In genomic region chr19:3852614-3853254, GRCh38 we compare ENCODE assay signal across 10 cellular contexts. TPM values are rescaled to one million over a fixed set of nuclear protein-coding genes. Genes with fewer than 3 reads are reported as not detected.
DNase-seq lines count a peak whose midpoint lies in the region; ATAC-seq and TF ChIP-seq lines count a peak whose summit lies in the region.
"Had no signal": no experiment of that assay in that cellular context is flagged by ENCODE, and none has a peak within 500 bp of the region (broad histone marks: within the 10 kb centered on the region; RNA-seq: fewer than 3 reads in every experiment).

No MANE protein-coding gene starts in this region.

- intact Hi-C loops in HCT116 (cut with micrococcal nuclease): loop anchor here (1.0 to 10.0 kb wide), 4 partner anchors 118 to 355 kb away; partner anchors contain the start of genes DAPK3 and EEF2

- ATAC-seq in HCT116 (peak; percentile 85), T-cell (replicated peaks in 1 of 4) (peak in 2 of 4 experiments; percentile 35 to 56)

- no peak overlapping the region for H3K27ac Mint-ChIP-seq in T-cell

- H3K27me3 Mint-ChIP-seq in T-cell: peaks cover 0 to under 1% of the 10 kb centered on the region in 2 donors

- TF ChIP-seq POLR2A in HCT116 (IDR thresholded peaks at IDR 0.05; ENCODE audit: borderline replicate concordance, extremely low read depth, insufficient read depth, insufficient read length): no peak

- peaks cover 21 to 39% of the 10 kb centered on the region in 2 experiments for H3K4me1 ChIP-seq in HCT116 (ENCODE audit: control insufficient read depth in 1 of 2, insufficient read depth in 2 of 2, low read length in 2 of 2)
- H3K4me1 ChIP-seq: pancreas had no signal

- no peak overlapping the region for H3K4me3 ChIP-seq in HCT116 (replicated peaks in 1 of 2; ENCODE audit: low read depth in 1 of 2, low read length in 2 of 2)
- H3K4me3 ChIP-seq: pancreas, SK-N-MC had no signal

- CTCF ChIA-PET in HCT116 (lab: Charles Lee) (interaction anchor here (0.6 to 4.1 kb wide), 20 partner anchors 11 to 356 kb away, joined by 3 to 27 read pairs (median 4); partner anchors contain the start of genes DAPK3, EEF2, MRPL54 and PIAS4), T-cell (lab: Charles Lee) (no interaction called here)

- TF ChIP-seq RAD21 in HCT116 (IDR thresholded peaks at IDR 0.05; ENCODE audit: low read depth): peak; percentile 97

- no peaks in the 10 kb centered on the region for H3K27me3 ChIP-seq in HCT116 (ENCODE audit: insufficient read depth, low read length)
- H3K27me3 ChIP-seq: pancreas had no signal

- no peak overlapping the region for H3K9ac ChIP-seq in HCT116 (ENCODE audit: low read length)

- peak; percentile 77 to 86 (median 78); a peak in 5 of 6 replicates for TF ChIP-seq CTCF in HCT116 (IDR thresholded peaks at IDR 0.05 in 2 of 3, conservative IDR thresholded peaks at IDR 0.05 in 1 of 3; ENCODE audit: borderline replicate concordance in 1 of 3, insufficient read depth in 1 of 3, low read depth in 2 of 3, low read length in 2 of 3)

- RAD21 ChIA-PET in HCT116 (lab: Charles Lee; ENCODE audit: low non-redundant PET in 1 of 2, low total read pairs in 2 of 2, uncharacterized antibody in 2 of 2, unreplicated experiment in 2 of 2): interaction anchor here (1.0 to 2.3 kb wide), 3 partner anchors 118 to 135 kb away, joined by 3 to 7 read pairs (median 5); partner anchors contain the start of gene DAPK3 (in 1 of the 2)

- peaks cover 9% of the 10 kb centered on the region for H3K36me3 Mint-ChIP-seq in T-cell

- H3K36me3 ChIP-seq in HCT116 (ENCODE audit: control insufficient read depth in 1 of 2, insufficient read depth in 2 of 2, low read length in 2 of 2): no peaks in the 10 kb centered on the region
- H3K36me3 ChIP-seq: pancreas had no signal

- DNase-seq in Caki2 (ENCODE audit: low read depth) (peak; percentile 66), HCT116 (ENCODE audit: low read depth, low spot score) (peak; percentile 79), T-cell (peak in 29 of 34 experiments; percentile 12 to 60 (median 35)), epithelial cell of prostate (ENCODE audit: low read depth, low spot score) (peak; percentile 36), NCI-H2227 (lab: John Stamatoyannopoulos, UW; ENCODE audit: unreplicated experiment) (no peak), NCI-H1417 (lab: John Stamatoyannopoulos, UW) (no peak), cerebellar nuclear complex (lab: John Stamatoyannopoulos, UW) (no peak)
- DNase-seq in stimulated activated CD8-positive, alpha-beta memory T cell treated with anti-CD3 and anti-CD28 coated beads, Interleukin-4, amount 100 ng/mL, for 24 hours (ENCODE audit: low read depth): peak; percentile 24
- DNase-seq: pancreas had no signal

- no peaks in the 10 kb centered on the region for H4K20me1 ChIP-seq in HCT116 (ENCODE audit: insufficient read depth)

- no peak overlapping the region for H3K4me3 Mint-ChIP-seq in T-cell

- H3K9me3 Mint-ChIP-seq in T-cell: peaks cover 3 to 6% (median 4%) of the 10 kb centered on the region in 3 donors

- H3K79me2 ChIP-seq in HCT116 (ENCODE audit: insufficient read depth, low read length): no peaks in the 10 kb centered on the region

- peak overlapping the region; percentile 29 for H3K4me2 ChIP-seq in HCT116 (ENCODE audit: low read length)

- BruUV-seq in HCT116 (replicated peaks; lab: Mats Ljungman, UMichigan): no TSS peak

- H3K4me1 Mint-ChIP-seq in T-cell: no peaks in the 10 kb centered on the region

- H3K9me3 ChIP-seq in HCT116 (ENCODE audit: control insufficient read depth in 1 of 2, insufficient read depth in 1 of 2, low read depth in 1 of 2, low read length in 2 of 2): no peaks in the 10 kb centered on the region
- H3K9me3 ChIP-seq: pancreas had no signal

- H3K27ac ChIP-seq in HCT116 (ENCODE audit: low read depth, low read length) (peak overlapping the region; percentile 38; the same call in 1 of the 2 replicates), epithelial cell of prostate (no peak overlapping the region)
- H3K27ac ChIP-seq: pancreas, SK-N-MC had no signal

- no peak overlapping the region for H2AFZ ChIP-seq in HCT116 (ENCODE audit: low read depth, low read length, poor library complexity, severe bottlenecking)

- POLR2A ChIA-PET in HCT116 (lab: Charles Lee): interaction anchor here (0.8 to 3.0 kb wide), 3 partner anchors 117 to 133 kb away, joined by 3 to 13 read pairs (median 4); partner anchors contain the start of genes DAPK3 and EEF2
- POLR2A ChIA-PET in T-cell (lab: Charles Lee): no interaction called here

- H3K9me2 ChIP-seq in HCT116 (ENCODE audit: insufficient read depth): no peaks in the 10 kb centered on the region

- in situ Hi-C loops in Caki2 (cut with HindIII; ENCODE audit: low pct_unique_long_range_greater_than_20kb, low sequenced_read_pairs): no loop called here

TF ChIP-seq in HCT116, 20 proteins besides CTCF, POLR2A, EP300 and RAD21:
- TF ChIP-seq SP1 (IDR thresholded peaks at IDR 0.05; ENCODE audit: low read depth) (no peak), YY1 (IDR thresholded peaks at IDR 0.05; ENCODE audit: extremely low read depth, insufficient replicate concordance, low read depth, low read length) (no peak), ELF1 (IDR thresholded peaks at IDR 0.05; ENCODE audit: borderline replicate concordance, low read depth) (no peak), ZBTB33 (IDR thresholded peaks at IDR 0.05; ENCODE audit: extremely low read depth, insufficient replicate concordance, low read length) (no peak), JUND (IDR thresholded peaks at IDR 0.05) (no peak; the same call in 1 of the 2 replicates), EGR1 (IDR thresholded peaks at IDR 0.05; ENCODE audit: low read depth) (no peak), EZH2 (IDR thresholded peaks at IDR 0.05) (no peak), CBX3 (IDR thresholded peaks at IDR 0.05; ENCODE audit: low read depth) (no peak), FOSL1 (IDR thresholded peaks at IDR 0.05; ENCODE audit: low read depth) (peak; percentile 69), SRF (IDR thresholded peaks at IDR 0.05; ENCODE audit: low read depth) (no peak), TCF7L2 (IDR thresholded peaks at IDR 0.05; ENCODE audit: borderline replicate concordance, extremely low read depth, insufficient read depth, insufficient read length) (no peak), ZFX (IDR thresholded peaks at IDR 0.05) (no peak), CEBPB (IDR thresholded peaks at IDR 0.05; ENCODE audit: low read depth) (no peak), SIN3A (IDR thresholded peaks at IDR 0.05; ENCODE audit: low read depth) (no peak), POLR2AphosphoS5 (IDR thresholded peaks at IDR 0.05; ENCODE audit: low read depth, low read length) (peak; percentile 22), ATF3 (IDR thresholded peaks at IDR 0.05) (no peak)
- TF ChIP-seq, protein P1, sequence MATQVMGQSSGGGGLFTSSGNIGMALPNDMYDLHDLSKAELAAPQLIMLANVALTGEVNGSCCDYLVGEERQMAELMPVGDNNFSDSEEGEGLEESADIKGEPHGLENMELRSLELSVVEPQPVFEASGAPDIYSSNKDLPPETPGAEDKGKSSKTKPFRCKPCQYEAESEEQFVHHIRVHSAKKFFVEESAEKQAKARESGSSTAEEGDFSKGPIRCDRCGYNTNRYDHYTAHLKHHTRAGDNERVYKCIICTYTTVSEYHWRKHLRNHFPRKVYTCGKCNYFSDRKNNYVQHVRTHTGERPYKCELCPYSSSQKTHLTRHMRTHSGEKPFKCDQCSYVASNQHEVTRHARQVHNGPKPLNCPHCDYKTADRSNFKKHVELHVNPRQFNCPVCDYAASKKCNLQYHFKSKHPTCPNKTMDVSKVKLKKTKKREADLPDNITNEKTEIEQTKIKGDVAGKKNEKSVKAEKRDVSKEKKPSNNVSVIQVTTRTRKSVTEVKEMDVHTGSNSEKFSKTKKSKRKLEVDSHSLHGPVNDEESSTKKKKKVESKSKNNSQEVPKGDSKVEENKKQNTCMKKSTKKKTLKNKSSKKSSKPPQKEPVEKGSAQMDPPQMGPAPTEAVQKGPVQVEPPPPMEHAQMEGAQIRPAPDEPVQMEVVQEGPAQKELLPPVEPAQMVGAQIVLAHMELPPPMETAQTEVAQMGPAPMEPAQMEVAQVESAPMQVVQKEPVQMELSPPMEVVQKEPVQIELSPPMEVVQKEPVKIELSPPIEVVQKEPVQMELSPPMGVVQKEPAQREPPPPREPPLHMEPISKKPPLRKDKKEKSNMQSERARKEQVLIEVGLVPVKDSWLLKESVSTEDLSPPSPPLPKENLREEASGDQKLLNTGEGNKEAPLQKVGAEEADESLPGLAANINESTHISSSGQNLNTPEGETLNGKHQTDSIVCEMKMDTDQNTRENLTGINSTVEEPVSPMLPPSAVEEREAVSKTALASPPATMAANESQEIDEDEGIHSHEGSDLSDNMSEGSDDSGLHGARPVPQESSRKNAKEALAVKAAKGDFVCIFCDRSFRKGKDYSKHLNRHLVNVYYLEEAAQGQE (IDR thresholded peaks at IDR 0.05; ENCODE audit: low read depth): no peak

RNA-seq across cellular contexts. Expression of gene ZFR2, which starts 16.1 kb away (rescaled TPM):
- total RNA-seq in Caki2 (2014; rRNA removed; shearing (Covaris generic); ENCODE audit: low replicate concordance): not detected in 2 replicates
- total RNA-seq in HCT116 (2021; ENCODE audit: unreplicated experiment) (0.34 TPM), T-cell (1 to 10 TPM in 3 of 5 donors, under 1 TPM in 2; 0.56 to 1.8 (median 1.4) TPM)
- 0.02 and 0.03 TPM in 2 replicates for polyA plus RNA-seq in HCT116 (2012)

RNA-seq across cellular contexts. Expression of gene ATCAY, which starts 27.8 kb away (rescaled TPM):
- total RNA-seq in Caki2 (2014; rRNA removed; shearing (Covaris generic); ENCODE audit: low replicate concordance): not detected in 2 replicates
- not detected for total RNA-seq in HCT116 (2021; ENCODE audit: unreplicated experiment)
- not detected in 2 replicates for polyA plus RNA-seq in HCT116 (2012)
- under 1 TPM in 1 of 5 donors, not detected in 4; 0.03 TPM for total RNA-seq in T-cell

Comparison
In these comparisons a context has a peak if more than half of its experiments do, and no peak if none do; other contexts are left out.
1. DNase-seq: peak in Caki2 (single experiment), HCT116 (single experiment), T-cell (29 of 34), epithelial cell of prostate (single experiment) and stimulated activated CD8-positive, alpha-beta memory T cell treated with anti-CD3 and anti-CD28 coated beads, Interleukin-4, amount 100 ng/mL, for 24 hours (single experiment); none in NCI-H2227 (single experiment), NCI-H1417 (0 of 3) and cerebellar nuclear complex (0 of 2).